Comparison of ENCODE assay signal across 8 cellular contexts in genomic region chr1:23801338-23801748, GRCh38. TPM values are rescaled to one million over a fixed set of nuclear protein-coding genes. Genes with fewer than 3 reads are reported as not detected.
DNase-seq lines count a peak whose midpoint lies in the region; ATAC-seq and TF ChIP-seq lines count a peak whose summit lies in the region.

No MANE protein-coding gene starts in this region.

- H3K36me3 Mint-ChIP-seq in activated naive CD4-positive, alpha-beta T cell treated with anti-CD3 and anti-CD28 coated beads, Interleukin-2, amount 10 ng/mL, durations not matched to agents 7 days and 5 days: peaks cover 29% of the 10 kb centered on the region
- H3K36me3 Mint-ChIP-seq in activated naive CD8-positive, alpha-beta T cell treated with anti-CD3 and anti-CD28 coated beads, Interleukin-2, amount 50 U/mL, for 24 hours (ENCODE audit: low read depth): peaks cover 8% of the 10 kb centered on the region
- peaks cover 11% of the 10 kb centered on the region for H3K36me3 Mint-ChIP-seq in type B pancreatic cell

- intact Hi-C loops in left lung (cut with DNase I): no loop called here

- H3K4me1 ChIP-seq in left lung: peaks cover 14 to 27% of the 10 kb centered on the region in 2 donors

- H3K36me3 ChIP-seq in left lung: peaks cover 0 to 37% of the 10 kb centered on the region in 2 donors

- peak overlapping the region; percentile 93 for H3K4me3 Mint-ChIP-seq in activated naive CD4-positive, alpha-beta T cell treated with anti-CD3 and anti-CD28 coated beads, Interleukin-2, amount 10 ng/mL, durations not matched to agents 7 days and 5 days
- peak overlapping the region; percentile 95 for H3K4me3 Mint-ChIP-seq in activated naive CD8-positive, alpha-beta T cell treated with anti-CD3 and anti-CD28 coated beads, Interleukin-2, amount 50 U/mL, for 24 hours
- H3K4me3 Mint-ChIP-seq in type B pancreatic cell: peak overlapping the region; percentile 98

- ATAC-seq in activated naive CD8-positive, alpha-beta T cell treated with anti-CD3 and anti-CD28 coated beads, Interleukin-2, amount 50 U/mL, for 24 hours: no peak
- peak; percentile 8 for ATAC-seq in left lung
- ATAC-seq in HG03520 (IDR thresholded peaks at IDR 0.05; ENCODE audit: unreplicated experiment): no peak
- no peak for ATAC-seq in GM21723 (IDR thresholded peaks at IDR 0.05; ENCODE audit: unreplicated experiment)
- no peak for ATAC-seq in HG03571 (IDR thresholded peaks at IDR 0.05; ENCODE audit: unreplicated experiment)

- peak overlapping the region; percentile 91 to 92 for H3K27ac ChIP-seq in left lung

- no peak for TF ChIP-seq CTCF in left lung (IDR thresholded peaks at IDR 0.05)
- TF ChIP-seq CTCF in type B pancreatic cell (conservative IDR thresholded peaks at IDR 0.05): no peak

- H3K9me3 Mint-ChIP-seq in activated naive CD4-positive, alpha-beta T cell treated with anti-CD3 and anti-CD28 coated beads, Interleukin-2, amount 10 ng/mL, durations not matched to agents 7 days and 5 days: no peaks in the 10 kb centered on the region
- no peaks in the 10 kb centered on the region for H3K9me3 Mint-ChIP-seq in activated naive CD8-positive, alpha-beta T cell treated with anti-CD3 and anti-CD28 coated beads, Interleukin-2, amount 50 U/mL, for 24 hours
- H3K9me3 Mint-ChIP-seq in type B pancreatic cell: no peaks in the 10 kb centered on the region

- peak overlapping the region; percentile 90 for H3K27ac Mint-ChIP-seq in activated naive CD4-positive, alpha-beta T cell treated with anti-CD3 and anti-CD28 coated beads, Interleukin-2, amount 10 ng/mL, durations not matched to agents 7 days and 5 days
- peak overlapping the region; percentile 83 for H3K27ac Mint-ChIP-seq in activated naive CD8-positive, alpha-beta T cell treated with anti-CD3 and anti-CD28 coated beads, Interleukin-2, amount 50 U/mL, for 24 hours
- H3K27ac Mint-ChIP-seq in type B pancreatic cell: peak overlapping the region; percentile 94

- CTCF ChIA-PET in activated naive CD4-positive, alpha-beta T cell treated with anti-CD3 and anti-CD28 coated beads, Interleukin-2, amount 10 ng/mL, durations not matched to agents 7 days and 5 days (lab: Charles Lee): interaction anchor here (1.5 to 2.1 kb wide), 3 partner anchors 9 to 30 kb away, joined by 3 to 8 read pairs (median 7); partner anchors contain the start of gene PITHD1

- no peaks in the 10 kb centered on the region for H3K27me3 Mint-ChIP-seq in activated naive CD4-positive, alpha-beta T cell treated with anti-CD3 and anti-CD28 coated beads, Interleukin-2, amount 10 ng/mL, durations not matched to agents 7 days and 5 days
- no peaks in the 10 kb centered on the region for H3K27me3 Mint-ChIP-seq in activated naive CD8-positive, alpha-beta T cell treated with anti-CD3 and anti-CD28 coated beads, Interleukin-2, amount 50 U/mL, for 24 hours
- no peaks in the 10 kb centered on the region for H3K27me3 Mint-ChIP-seq in type B pancreatic cell

- peak overlapping the region; percentile 82 to 86 for H3K4me3 ChIP-seq in left lung

- DNase-seq in activated naive CD4-positive, alpha-beta T cell treated with anti-CD3 and anti-CD28 coated beads, Interleukin-2, amount 10 ng/mL, durations not matched to agents 7 days and 5 days: no peak
- DNase-seq in activated naive CD4-positive, alpha-beta T cell (lab: John Stamatoyannopoulos, UW): no peak
- no peak for DNase-seq in activated naive CD8-positive, alpha-beta T cell treated with anti-CD3 and anti-CD28 coated beads, Interleukin-2, amount 50 U/mL, for 24 hours
- DNase-seq in left lung: no peak
- no peak for DNase-seq in type B pancreatic cell (ENCODE audit: extremely low spot score, unreplicated experiment)

- H3K4me1 Mint-ChIP-seq in activated naive CD4-positive, alpha-beta T cell treated with anti-CD3 and anti-CD28 coated beads, Interleukin-2, amount 10 ng/mL, durations not matched to agents 7 days and 5 days: peaks cover 24% of the 10 kb centered on the region
- H3K4me1 Mint-ChIP-seq in activated naive CD8-positive, alpha-beta T cell treated with anti-CD3 and anti-CD28 coated beads, Interleukin-2, amount 50 U/mL, for 24 hours: peaks cover 20% of the 10 kb centered on the region
- peaks cover 8% of the 10 kb centered on the region for H3K4me1 Mint-ChIP-seq in type B pancreatic cell (ENCODE audit: unreplicated experiment)

- H3K27me3 ChIP-seq in left lung: no peaks in the 10 kb centered on the region

- no peaks in the 10 kb centered on the region for H3K9me3 ChIP-seq in left lung

RNA-seq across cellular contexts. Expression of gene GALE, which starts 0.8 kb away (rescaled TPM):
- total RNA-seq in left lung: 10 to 100 TPM; 57.5 to 68.0 TPM
- total RNA-seq in type B pancreatic cell (ENCODE audit: low replicate concordance): 39.0 and 47.7 TPM in 2 replicates

RNA-seq across cellular contexts. Expression of gene LYPLA2, which starts 10.4 kb away (rescaled TPM):
- total RNA-seq in left lung: 10 to 100 TPM; 64.2 to 65.8 TPM
- 83.6 and 113 TPM in 2 replicates for total RNA-seq in type B pancreatic cell (ENCODE audit: low replicate concordance)

RNA-seq across cellular contexts. Expression of gene PITHD1, which starts 23.1 kb away (rescaled TPM):
- total RNA-seq in left lung: 10 to 100 TPM; 50.3 to 63.8 TPM
- total RNA-seq in type B pancreatic cell (ENCODE audit: low replicate concordance): 71.1 and 113 TPM in 2 replicates

RNA-seq across cellular contexts. Expression of gene HMGCL, which starts 23.9 kb away (rescaled TPM):
- total RNA-seq in left lung (10 to 100 TPM; 34.1 to 51.3 TPM), type B pancreatic cell (ENCODE audit: low replicate concordance) (33.7 and 35.8 TPM in 2 replicates)

RNA-seq across cellular contexts. Expression of gene ELOA, which starts 58.1 kb away (rescaled TPM):
- total RNA-seq in left lung (10 to 100 TPM; 48.6 to 50.3 TPM), type B pancreatic cell (ENCODE audit: low replicate concordance) (39.6 and 44.3 TPM in 2 replicates)
